3 cellular contexts compared by ENCODE assay signal in the genomic region with DNA sequence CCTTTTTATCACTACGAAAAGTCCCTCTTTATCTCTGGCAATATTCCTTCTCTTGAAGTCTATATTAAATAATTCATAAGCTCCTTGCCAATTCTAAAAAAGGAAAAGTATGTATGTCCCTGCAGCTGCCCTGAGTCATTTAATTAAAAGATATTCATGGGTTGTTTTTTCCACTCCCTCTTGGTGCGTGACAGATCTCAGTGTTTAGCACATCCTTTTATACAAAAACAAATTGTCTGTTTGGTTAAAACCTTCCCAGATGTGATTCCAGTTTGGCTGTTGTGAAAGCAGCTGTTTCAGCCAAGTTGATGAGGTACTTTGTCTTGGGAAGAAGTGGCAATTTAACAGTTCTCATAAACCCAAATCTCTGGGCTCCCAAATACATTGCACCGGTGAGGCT.
TF ChIP-seq lines count a peak whose summit lies in the region.

No MANE protein-coding gene starts in this region.

TF ChIP-seq in SK-N-SH treated with all-trans-retinoic acid at 6 μM for 48 hours, 23 proteins besides CTCF, POLR2A, EP300 and RAD21:
- TF ChIP-seq ISL1 (CRISPR knock-in tag; IDR thresholded peaks at IDR 0.05) (peak; percentile 29; the same call in 1 of the 2 replicates), ZFP3 (CRISPR knock-in tag; IDR thresholded peaks at IDR 0.05) (no peak)

TF ChIP-seq in SK-N-SH, 30 proteins besides CTCF, POLR2A, EP300 and RAD21:
- TF ChIP-seq CHD2 (IDR thresholded peaks at IDR 0.05; ENCODE audit: low read length, partially characterized antibody) (no peak), RXRA (IDR thresholded peaks at IDR 0.05; ENCODE audit: borderline replicate concordance, low read depth) (no peak), GATA2 (CRISPR knock-in tag; IDR thresholded peaks at IDR 0.05) (no peak), TAF1 (IDR thresholded peaks at IDR 0.05; ENCODE audit: borderline replicate concordance, low read depth, low read length) (no peak), TCF12 (IDR thresholded peaks at IDR 0.05) (no peak), TEAD4 (IDR thresholded peaks at IDR 0.05; ENCODE audit: borderline replicate concordance, insufficient read depth) (no peak), MEF2A (IDR thresholded peaks at IDR 0.05; ENCODE audit: borderline replicate concordance, low read depth) (no peak), EZH2phosphoT487 (IDR thresholded peaks at IDR 0.05; ENCODE audit: borderline replicate concordance, low read depth) (no peak), ELF1 (IDR thresholded peaks at IDR 0.05) (no peak), SIN3A (IDR thresholded peaks at IDR 0.05; ENCODE audit: borderline replicate concordance, low read depth, low read length) (no peak), YY1 (IDR thresholded peaks at IDR 0.05; ENCODE audit: low read depth) (no peak), FOXM1 (IDR thresholded peaks at IDR 0.05; ENCODE audit: low read depth) (no peak), SMC3 (IDR thresholded peaks at IDR 0.05; ENCODE audit: low read depth, low read length) (no peak), FOXJ3 (CRISPR knock-in tag; IDR thresholded peaks at IDR 0.05) (no peak)
- TF ChIP-seq, protein P1, sequence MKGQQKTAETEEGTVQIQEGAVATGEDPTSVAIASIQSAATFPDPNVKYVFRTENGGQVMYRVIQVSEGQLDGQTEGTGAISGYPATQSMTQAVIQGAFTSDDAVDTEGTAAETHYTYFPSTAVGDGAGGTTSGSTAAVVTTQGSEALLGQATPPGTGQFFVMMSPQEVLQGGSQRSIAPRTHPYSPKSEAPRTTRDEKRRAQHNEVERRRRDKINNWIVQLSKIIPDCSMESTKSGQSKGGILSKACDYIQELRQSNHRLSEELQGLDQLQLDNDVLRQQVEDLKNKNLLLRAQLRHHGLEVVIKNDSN (IDR thresholded peaks at IDR 0.05; ENCODE audit: borderline replicate concordance, low read depth): no peak
- TF ChIP-seq, protein P2, sequence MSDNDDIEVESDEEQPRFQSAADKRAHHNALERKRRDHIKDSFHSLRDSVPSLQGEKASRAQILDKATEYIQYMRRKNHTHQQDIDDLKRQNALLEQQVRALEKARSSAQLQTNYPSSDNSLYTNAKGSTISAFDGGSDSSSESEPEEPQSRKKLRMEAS (IDR thresholded peaks at IDR 0.05; ENCODE audit: low read depth): no peak
- TF ChIP-seq, protein P3, sequence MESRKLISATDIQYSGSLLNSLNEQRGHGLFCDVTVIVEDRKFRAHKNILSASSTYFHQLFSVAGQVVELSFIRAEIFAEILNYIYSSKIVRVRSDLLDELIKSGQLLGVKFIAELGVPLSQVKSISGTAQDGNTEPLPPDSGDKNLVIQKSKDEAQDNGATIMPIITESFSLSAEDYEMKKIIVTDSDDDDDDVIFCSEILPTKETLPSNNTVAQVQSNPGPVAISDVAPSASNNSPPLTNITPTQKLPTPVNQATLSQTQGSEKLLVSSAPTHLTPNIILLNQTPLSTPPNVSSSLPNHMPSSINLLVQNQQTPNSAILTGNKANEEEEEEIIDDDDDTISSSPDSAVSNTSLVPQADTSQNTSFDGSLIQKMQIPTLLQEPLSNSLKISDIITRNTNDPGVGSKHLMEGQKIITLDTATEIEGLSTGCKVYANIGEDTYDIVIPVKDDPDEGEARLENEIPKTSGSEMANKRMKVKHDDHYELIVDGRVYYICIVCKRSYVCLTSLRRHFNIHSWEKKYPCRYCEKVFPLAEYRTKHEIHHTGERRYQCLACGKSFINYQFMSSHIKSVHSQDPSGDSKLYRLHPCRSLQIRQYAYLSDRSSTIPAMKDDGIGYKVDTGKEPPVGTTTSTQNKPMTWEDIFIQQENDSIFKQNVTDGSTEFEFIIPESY (IDR thresholded peaks at IDR 0.05; ENCODE audit: borderline replicate concordance, low read depth): no peak

TF ChIP-seq in HepG2, 621 proteins besides CTCF, POLR2A, EP300 and RAD21:
- TF ChIP-seq ZSCAN20 (CRISPR knock-in tag; IDR thresholded peaks at IDR 0.05; ENCODE audit: borderline replicate concordance): no peak
TF ChIP-seq in HepG2: peak in this region for 0.
